Comparison of ENCODE assay signal across 25 cellular contexts in genomic region chr20:1134355-1134754, GRCh38. TPM values are rescaled to one million over a fixed set of nuclear protein-coding genes. Genes with fewer than 3 reads are reported as not detected.
"Had no signal": no experiment of that assay in that cellular context is flagged by ENCODE, and none has a peak within 500 bp of the region (broad histone marks: within the 10 kb centered on the region; RNA-seq: fewer than 3 reads in every experiment).

No MANE protein-coding gene starts in this region.

- H3K4me3 ChIP-seq: dorsolateral prefrontal cortex, gastrocnemius medialis, lower lobe of right lung, ovary, psoas muscle, sigmoid colon, thoracic aorta, tibial nerve, upper lobe of right lung, uterus had no signal

- ATAC-seq: esophagus mucosa; gastrocnemius medialis; left ventricle myocardium superior; lower lobe of right lung; naive thymus-derived CD8-positive, alpha-beta T cell; psoas muscle; right cardiac atrium; stimulated activated naive B cell treated with anti-CD40 and anti-IgM and Interleukin-4, amounts not matched to agents 10 μg/mL and 1 μg/mL and 100 μg/mL, for 72 hours; upper lobe of right lung had no signal

- H3K4me3 Mint-ChIP-seq: nephron progenitor cell; stimulated activated naive B cell treated with anti-CD40 and anti-IgM and Interleukin-4, amounts not matched to agents 10 μg/mL and 1 μg/mL and 100 μg/mL, for 72 hours; stimulated activated naive CD8-positive, alpha-beta T cell treated with anti-CD3 and anti-CD28 coated beads, Interleukin-15, Interleukin-2, amounts not matched to agents 100 ng/mL and 50 ng/mL, for 24 hours had no signal

- DNase-seq: dorsolateral prefrontal cortex; effector CD4-positive, alpha-beta T cell; foreskin fibroblast; gastrocnemius medialis; left ventricle myocardium superior; lower lobe of right lung; naive thymus-derived CD8-positive, alpha-beta T cell; nephron progenitor cell; occipital lobe; ovary; posterior cingulate gyrus; psoas muscle; right cardiac atrium; sigmoid colon; stimulated activated CD4-positive, alpha-beta T cell treated with anti-CD3 and anti-CD28 coated beads, Interleukin-2, amount 100 ng/mL, for 24 hours; stimulated activated CD4-positive, alpha-beta T cell treated with anti-CD3 and anti-CD28 coated beads, Interleukin-4, amount 100 ng/mL, for 4 hours; stimulated activated naive B cell treated with anti-CD40 and anti-IgM and Interleukin-4, amounts not matched to agents 10 μg/mL and 1 μg/mL and 100 μg/mL, for 72 hours; upper lobe of right lung; uterus had no signal

- H3K27me3 Mint-ChIP-seq: naive thymus-derived CD8-positive, alpha-beta T cell; stimulated activated naive B cell treated with anti-CD40 and anti-IgM and Interleukin-4, amounts not matched to agents 10 μg/mL and 1 μg/mL and 100 μg/mL, for 72 hours; stimulated activated naive CD8-positive, alpha-beta T cell treated with anti-CD3 and anti-CD28 coated beads, Interleukin-15, Interleukin-2, amounts not matched to agents 100 ng/mL and 50 ng/mL, for 24 hours had no signal

- H3K4me1 ChIP-seq: gastrocnemius medialis, sigmoid colon, uterus had no signal

- H3K36me3 ChIP-seq: ovary, uterus had no signal

- H3K27ac ChIP-seq: dorsolateral prefrontal cortex, epithelial cell of prostate, gastrocnemius medialis, lower lobe of right lung, ovary, psoas muscle, sigmoid colon, thoracic aorta, tibial nerve, upper lobe of right lung, uterus had no signal

- H3K9me3 ChIP-seq: gastrocnemius medialis, lower lobe of right lung, ovary, psoas muscle, sigmoid colon, thoracic aorta, tibial nerve, upper lobe of right lung, uterus had no signal

- H3K27me3 ChIP-seq: dorsolateral prefrontal cortex, gastrocnemius medialis, ovary, sigmoid colon, tibial nerve, upper lobe of right lung, uterus had no signal

- H3K27ac Mint-ChIP-seq: nephron progenitor cell; stimulated activated naive B cell treated with anti-CD40 and anti-IgM and Interleukin-4, amounts not matched to agents 10 μg/mL and 1 μg/mL and 100 μg/mL, for 72 hours; stimulated activated naive CD8-positive, alpha-beta T cell treated with anti-CD3 and anti-CD28 coated beads, Interleukin-15, Interleukin-2, amounts not matched to agents 100 ng/mL and 50 ng/mL, for 24 hours had no signal

- H3K9me3 Mint-ChIP-seq: stimulated activated naive B cell treated with anti-CD40 and anti-IgM and Interleukin-4, amounts not matched to agents 10 μg/mL and 1 μg/mL and 100 μg/mL, for 72 hours; stimulated activated naive CD8-positive, alpha-beta T cell treated with anti-CD3 and anti-CD28 coated beads, Interleukin-15, Interleukin-2, amounts not matched to agents 100 ng/mL and 50 ng/mL, for 24 hours had no signal

RNA-seq across cellular contexts. Expression of gene TMEM74B, which starts 50.4 kb away (rescaled TPM):
- total RNA-seq: myocyte; naive thymus-derived CD8-positive, alpha-beta T cell; thoracic aorta had no signal
- polyA plus RNA-seq: naive thymus-derived CD8-positive, alpha-beta T cell had no signal
